In the genomic region with DNA sequence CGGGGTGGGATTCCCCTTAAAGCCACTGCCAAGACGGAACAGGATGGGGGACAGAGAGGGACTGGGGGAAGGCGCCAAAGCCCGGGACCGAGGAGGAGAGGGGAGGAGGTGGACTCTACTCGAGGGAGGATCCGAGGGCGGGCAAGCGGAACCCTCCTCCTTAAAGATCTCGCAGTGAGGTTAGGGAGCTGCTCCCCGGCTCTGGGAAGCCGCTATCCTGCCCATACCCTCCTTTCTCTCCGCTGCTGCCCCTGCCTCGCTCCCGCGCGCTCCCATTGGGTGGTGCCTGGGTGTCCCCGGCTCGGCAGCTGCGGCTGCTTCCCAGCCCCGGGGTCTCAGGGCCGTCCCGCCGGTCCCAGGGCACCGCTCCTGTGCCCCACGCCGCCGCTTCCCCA, we compare ENCODE assay signal across 2 cellular contexts.
TF ChIP-seq lines count a peak whose summit lies in the region.

No MANE protein-coding gene starts in this region.

TF ChIP-seq in GM23338, 12 proteins besides CTCF, POLR2A, EP300 and RAD21:
- no peak for TF ChIP-seq ZNF462 (CRISPR knock-in tag; IDR thresholded peaks at IDR 0.05)
- TF ChIP-seq JUNB (IDR thresholded peaks at IDR 0.05; ENCODE audit: unreplicated experiment) = no peak
- TF ChIP-seq POLR2AphosphoS5 (IDR thresholded peaks at IDR 0.05; ENCODE audit: low read depth) = peak; percentile 32
- no peak for TF ChIP-seq ZNF114 (CRISPR knock-in tag; IDR thresholded peaks at IDR 0.05)
- no peak for TF ChIP-seq ETS1 (IDR thresholded peaks at IDR 0.05)
- no peak for TF ChIP-seq STAT1 (IDR thresholded peaks at IDR 0.05; ENCODE audit: unreplicated experiment)
- TF ChIP-seq EZH2phosphoT487 (IDR thresholded peaks at IDR 0.05; ENCODE audit: unreplicated experiment) = no peak

TF ChIP-seq in K562, 482 proteins besides CTCF, POLR2A, EP300 and RAD21:
- TF ChIP-seq, protein P1, sequence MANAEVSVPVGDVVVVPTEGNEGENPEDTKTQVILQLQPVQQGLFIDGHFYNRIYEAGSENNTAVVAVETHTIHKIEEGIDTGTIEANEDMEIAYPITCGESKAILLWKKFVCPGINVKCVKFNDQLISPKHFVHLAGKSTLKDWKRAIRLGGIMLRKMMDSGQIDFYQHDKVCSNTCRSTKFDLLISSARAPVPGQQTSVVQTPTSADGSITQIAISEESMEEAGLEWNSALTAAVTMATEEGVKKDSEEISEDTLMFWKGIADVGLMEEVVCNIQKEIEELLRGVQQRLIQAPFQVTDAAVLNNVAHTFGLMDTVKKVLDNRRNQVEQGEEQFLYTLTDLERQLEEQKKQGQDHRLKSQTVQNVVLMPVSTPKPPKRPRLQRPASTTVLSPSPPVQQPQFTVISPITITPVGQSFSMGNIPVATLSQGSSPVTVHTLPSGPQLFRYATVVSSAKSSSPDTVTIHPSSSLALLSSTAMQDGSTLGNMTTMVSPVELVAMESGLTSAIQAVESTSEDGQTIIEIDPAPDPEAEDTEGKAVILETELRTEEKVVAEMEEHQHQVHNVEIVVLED (CRISPR knock-in tag; IDR thresholded peaks at IDR 0.05) = no peak
- TF ChIP-seq ZNF263 (CRISPR knock-in tag; IDR thresholded peaks at IDR 0.05; ENCODE audit: borderline replicate concordance) = peak; percentile 46; the same call in 1 of the 2 replicates
